8 cellular contexts compared by ENCODE assay signal in genomic region chrX:145405012-145405411, GRCh38.
DNase-seq lines count a peak whose midpoint lies in the region; ATAC-seq and TF ChIP-seq lines count a peak whose summit lies in the region.

No MANE protein-coding gene starts in this region.

- H3K4me1 ChIP-seq in left ventricle myocardium inferior: no peaks in the 10 kb centered on the region

- H3K36me3 ChIP-seq in left ventricle myocardium inferior: no peaks in the 10 kb centered on the region

- H3K4me3 ChIP-seq in left ventricle myocardium inferior: no peak overlapping the region

- DNase-seq in left ventricle myocardium inferior (no peak), left ventricle myocardium superior (no peak), SW480 (ENCODE audit: low spot score) (peak; percentile 1), inferior parietal cortex (ENCODE audit: extremely low spot score) (peak; percentile 67), left colon (no peak), mesenteric fat pad (ENCODE audit: low spot score) (no peak)

- no peaks in the 10 kb centered on the region for H3K9me3 ChIP-seq in left ventricle myocardium inferior (replicated peaks)

- ATAC-seq in left ventricle myocardium superior (no peak), HG03025 (IDR thresholded peaks at IDR 0.05; ENCODE audit: low FRiP score, unreplicated experiment) (peak; percentile 69), left colon (no peak), GM18505 (IDR thresholded peaks at IDR 0.05; ENCODE audit: unreplicated experiment) (no peak)

- TF ChIP-seq POLR2A in GM18505 (IDR thresholded peaks at IDR 0.05; ENCODE audit: borderline replicate concordance, extremely low read depth, insufficient read depth, insufficient read length): no peak

- H3K27ac ChIP-seq in left ventricle myocardium inferior (replicated peaks): no peak overlapping the region

- no peaks in the 10 kb centered on the region for H3K27me3 ChIP-seq in left ventricle myocardium inferior (ENCODE audit: low read depth)

- peak; percentile 55 for TF ChIP-seq CTCF in left ventricle myocardium inferior (IDR thresholded peaks at IDR 0.05; ENCODE audit: borderline replicate concordance)

- intact Hi-C loops in left ventricle myocardium inferior (cut with micrococcal nuclease): no loop called here
- intact Hi-C loops in left ventricle myocardium superior (cut with micrococcal nuclease): no loop called here
- intact Hi-C loops in left colon (cut with DNase I, micrococcal nuclease): no loop called here

Comparison
In these comparisons a context has a peak if more than half of its experiments do, and no peak if none do; other contexts are left out.
1. DNase-seq: peak in SW480 (single experiment) and inferior parietal cortex (single experiment); none in left ventricle myocardium inferior (single experiment), left ventricle myocardium superior (single experiment), left colon (0 of 2) and mesenteric fat pad (single experiment).